In the genomic region with DNA sequence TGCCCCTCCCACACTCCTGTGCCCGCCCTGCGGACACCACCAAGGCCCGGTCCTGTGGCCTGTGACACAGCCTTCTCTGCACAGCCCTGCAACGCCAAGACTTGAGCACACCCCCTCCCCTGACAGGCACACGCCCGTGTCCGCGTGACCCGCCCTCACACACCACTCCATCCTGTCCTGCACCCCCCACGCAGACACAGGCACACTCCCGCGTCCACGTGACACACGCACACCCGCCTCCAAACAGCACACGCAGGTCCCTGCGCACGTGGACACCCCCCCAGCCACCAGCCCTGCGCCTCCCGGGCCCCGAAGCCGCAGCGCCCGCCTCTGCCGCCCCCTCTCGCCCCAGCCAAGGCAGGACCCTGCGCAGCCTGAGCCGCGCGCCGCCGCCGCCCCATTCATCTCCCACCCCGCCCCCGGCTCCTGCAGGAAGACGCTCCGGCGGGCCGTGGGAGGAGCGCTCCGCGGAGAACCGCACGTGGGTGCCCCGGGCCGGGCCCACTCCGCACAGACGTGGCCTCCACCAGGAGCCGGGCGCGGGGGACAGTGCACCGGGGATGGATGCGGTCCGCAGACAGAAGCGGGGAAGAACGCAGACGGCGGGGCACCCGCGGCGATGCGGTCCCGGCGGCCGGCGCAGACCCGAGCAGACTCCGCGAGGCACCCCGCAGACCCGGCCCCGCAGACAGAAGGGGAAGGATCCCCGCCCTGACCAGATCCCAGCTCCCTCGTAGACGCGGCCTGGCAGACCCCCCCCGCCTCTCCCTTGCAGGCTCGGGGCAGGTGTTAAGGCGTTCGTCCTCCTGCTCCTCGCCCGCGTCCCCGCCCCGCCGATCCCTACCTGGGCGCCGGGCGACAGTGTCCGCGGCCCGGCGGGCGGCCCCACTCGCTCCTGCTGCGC, we compare ENCODE assay signal across 1 cellular context.
TF ChIP-seq lines count a peak whose summit lies in the region.

No MANE protein-coding gene starts in this region.

TF ChIP-seq in HEK293, 187 proteins besides CTCF, POLR2A, EP300 and RAD21 (continued from another document and continues in another):
- TF ChIP-seq ZBTB44 (tag by site-specific recombination; IDR thresholded peaks at IDR 0.05): no peak
- no peak for TF ChIP-seq ZNF544 (tag by site-specific recombination; IDR thresholded peaks at IDR 0.05)
- TF ChIP-seq HIC1 (tag by site-specific recombination; IDR thresholded peaks at IDR 0.05): peak; percentile 72
- peak; percentile 57; the same call in 1 of the 2 replicates for TF ChIP-seq PRDM10 (tag by site-specific recombination; IDR thresholded peaks at IDR 0.05)
- TF ChIP-seq ZNF280D (tag by site-specific recombination; IDR thresholded peaks at IDR 0.05): no peak
- TF ChIP-seq ZNF24 (tag by site-specific recombination; IDR thresholded peaks at IDR 0.05): no peak; the same call in 1 of the 2 replicates
- TF ChIP-seq PATZ1 (tag by site-specific recombination; IDR thresholded peaks at IDR 0.05): peak; percentile 97
- no peak for TF ChIP-seq ZNF175 (tag by site-specific recombination; IDR thresholded peaks at IDR 0.05)
- TF ChIP-seq, protein P1, sequence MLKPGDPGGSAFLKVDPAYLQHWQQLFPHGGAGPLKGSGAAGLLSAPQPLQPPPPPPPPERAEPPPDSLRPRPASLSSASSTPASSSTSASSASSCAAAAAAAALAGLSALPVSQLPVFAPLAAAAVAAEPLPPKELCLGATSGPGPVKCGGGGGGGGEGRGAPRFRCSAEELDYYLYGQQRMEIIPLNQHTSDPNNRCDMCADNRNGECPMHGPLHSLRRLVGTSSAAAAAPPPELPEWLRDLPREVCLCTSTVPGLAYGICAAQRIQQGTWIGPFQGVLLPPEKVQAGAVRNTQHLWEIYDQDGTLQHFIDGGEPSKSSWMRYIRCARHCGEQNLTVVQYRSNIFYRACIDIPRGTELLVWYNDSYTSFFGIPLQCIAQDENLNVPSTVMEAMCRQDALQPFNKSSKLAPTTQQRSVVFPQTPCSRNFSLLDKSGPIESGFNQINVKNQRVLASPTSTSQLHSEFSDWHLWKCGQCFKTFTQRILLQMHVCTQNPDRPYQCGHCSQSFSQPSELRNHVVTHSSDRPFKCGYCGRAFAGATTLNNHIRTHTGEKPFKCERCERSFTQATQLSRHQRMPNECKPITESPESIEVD (tag by site-specific recombination; IDR thresholded peaks at IDR 0.05): no peak
- TF ChIP-seq SP2 (tag by site-specific recombination; IDR thresholded peaks at IDR 0.05): peak; percentile 95
- no peak for TF ChIP-seq ZNF626 (tag by site-specific recombination; IDR thresholded peaks at IDR 0.05)
- TF ChIP-seq, protein P2, sequence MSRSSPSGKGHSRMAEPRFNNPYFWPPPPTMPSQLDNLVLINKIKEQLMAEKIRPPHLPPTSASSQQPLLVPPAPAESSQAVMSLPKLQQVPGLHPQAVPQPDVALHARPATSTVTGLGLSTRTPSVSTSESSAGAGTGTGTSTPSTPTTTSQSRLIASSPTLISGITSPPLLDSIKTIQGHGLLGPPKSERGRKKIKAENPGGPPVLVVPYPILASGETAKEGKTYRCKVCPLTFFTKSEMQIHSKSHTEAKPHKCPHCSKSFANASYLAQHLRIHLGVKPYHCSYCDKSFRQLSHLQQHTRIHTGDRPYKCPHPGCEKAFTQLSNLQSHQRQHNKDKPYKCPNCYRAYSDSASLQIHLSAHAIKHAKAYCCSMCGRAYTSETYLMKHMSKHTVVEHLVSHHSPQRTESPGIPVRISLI (tag by site-specific recombination; IDR thresholded peaks at IDR 0.05): no peak
- no peak for TF ChIP-seq MZF1 (tag by site-specific recombination; IDR thresholded peaks at IDR 0.05; ENCODE audit: borderline replicate concordance)
- TF ChIP-seq OVOL3 (tag by site-specific recombination; IDR thresholded peaks at IDR 0.05): no peak
- TF ChIP-seq, protein P3, sequence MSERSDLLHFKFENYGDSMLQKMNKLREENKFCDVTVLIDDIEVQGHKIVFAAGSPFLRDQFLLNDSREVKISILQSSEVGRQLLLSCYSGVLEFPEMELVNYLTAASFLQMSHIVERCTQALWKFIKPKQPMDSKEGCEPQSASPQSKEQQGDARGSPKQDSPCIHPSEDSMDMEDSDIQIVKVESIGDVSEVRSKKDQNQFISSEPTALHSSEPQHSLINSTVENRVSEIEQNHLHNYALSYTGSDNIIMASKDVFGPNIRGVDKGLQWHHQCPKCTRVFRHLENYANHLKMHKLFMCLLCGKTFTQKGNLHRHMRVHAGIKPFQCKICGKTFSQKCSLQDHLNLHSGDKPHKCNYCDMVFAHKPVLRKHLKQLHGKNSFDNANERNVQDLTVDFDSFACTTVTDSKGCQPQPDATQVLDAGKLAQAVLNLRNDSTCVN (tag by site-specific recombination; optimal IDR thresholded peaks at IDR 0.05): peak; percentile 99
- no peak for TF ChIP-seq ZNF146 (tag by site-specific recombination; IDR thresholded peaks at IDR 0.05)
- no peak for TF ChIP-seq ZNF658 (tag by site-specific recombination; IDR thresholded peaks at IDR 0.05)
- no peak for TF ChIP-seq OSR2 (tag by site-specific recombination; IDR thresholded peaks at IDR 0.05)
- TF ChIP-seq ZNF398 (tag by site-specific recombination; IDR thresholded peaks at IDR 0.05): peak; percentile 79
- TF ChIP-seq ZNF843 (tag by site-specific recombination; IDR thresholded peaks at IDR 0.05): peak; percentile 42; the same call in 1 of the 2 replicates
- TF ChIP-seq ZBTB6 (tag by site-specific recombination; IDR thresholded peaks at IDR 0.05): no peak
- no peak for TF ChIP-seq ZNF785 (tag by site-specific recombination; IDR thresholded peaks at IDR 0.05)
